1 cellular context compared by ENCODE assay signal in the genomic region with DNA sequence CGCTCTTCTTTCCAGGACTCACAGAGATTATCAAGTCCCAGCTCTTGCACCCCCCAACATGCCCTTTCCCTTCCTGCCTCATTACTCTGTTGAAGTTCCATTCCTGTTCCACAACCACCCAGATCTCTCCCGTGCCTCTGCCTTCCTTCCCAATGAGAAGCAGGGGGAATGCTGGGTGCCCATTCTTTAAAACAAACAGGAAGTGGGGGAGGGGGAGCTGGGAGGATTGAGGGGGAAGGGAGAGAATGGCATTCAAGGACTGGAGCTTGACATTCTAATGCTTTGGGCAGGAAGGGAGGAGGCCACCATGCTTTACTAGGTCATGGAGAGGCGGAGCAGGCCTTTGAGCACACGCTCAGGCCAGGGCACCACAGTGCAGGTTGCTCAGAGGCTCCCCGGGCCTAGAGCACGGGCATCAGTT.
TF ChIP-seq lines count a peak whose summit lies in the region.

No MANE protein-coding gene starts in this region.

TF ChIP-seq in HEK293, 187 proteins besides CTCF, POLR2A, EP300 and RAD21 (continued from another document):
- TF ChIP-seq, protein P1, sequence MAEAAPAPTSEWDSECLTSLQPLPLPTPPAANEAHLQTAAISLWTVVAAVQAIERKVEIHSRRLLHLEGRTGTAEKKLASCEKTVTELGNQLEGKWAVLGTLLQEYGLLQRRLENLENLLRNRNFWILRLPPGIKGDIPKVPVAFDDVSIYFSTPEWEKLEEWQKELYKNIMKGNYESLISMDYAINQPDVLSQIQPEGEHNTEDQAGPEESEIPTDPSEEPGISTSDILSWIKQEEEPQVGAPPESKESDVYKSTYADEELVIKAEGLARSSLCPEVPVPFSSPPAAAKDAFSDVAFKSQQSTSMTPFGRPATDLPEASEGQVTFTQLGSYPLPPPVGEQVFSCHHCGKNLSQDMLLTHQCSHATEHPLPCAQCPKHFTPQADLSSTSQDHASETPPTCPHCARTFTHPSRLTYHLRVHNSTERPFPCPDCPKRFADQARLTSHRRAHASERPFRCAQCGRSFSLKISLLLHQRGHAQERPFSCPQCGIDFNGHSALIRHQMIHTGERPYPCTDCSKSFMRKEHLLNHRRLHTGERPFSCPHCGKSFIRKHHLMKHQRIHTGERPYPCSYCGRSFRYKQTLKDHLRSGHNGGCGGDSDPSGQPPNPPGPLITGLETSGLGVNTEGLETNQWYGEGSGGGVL (tag by site-specific recombination; IDR thresholded peaks at IDR 0.05): peak; percentile 46; the same call in 1 of the 2 replicates
- peak; percentile 27; the same call in 1 of the 2 replicates for TF ChIP-seq ZNF530 (tag by site-specific recombination; IDR thresholded peaks at IDR 0.05; ENCODE audit: low read depth)
